Comparison of ENCODE assay signal across 11 cellular contexts in genomic region chr6:135008072-135008940, GRCh38. TPM values are rescaled to one million over a fixed set of nuclear protein-coding genes. Genes with fewer than 3 reads are reported as not detected.
DNase-seq lines count a peak whose midpoint lies in the region; ATAC-seq and TF ChIP-seq lines count a peak whose summit lies in the region.
"Had no signal": no experiment of that assay in that cellular context is flagged by ENCODE, and none has a peak within 500 bp of the region (broad histone marks: within the 10 kb centered on the region; RNA-seq: fewer than 3 reads in every experiment).

No MANE protein-coding gene starts in this region.

- no peak overlapping the region for H4K12ac ChIP-seq in trophoblast cell (ENCODE audit: low read depth, low read length)

- POLR2A ChIA-PET in CD8-positive, alpha-beta T cell (lab: Charles Lee) = no interaction called here

- no peak overlapping the region for H2AK5ac ChIP-seq in trophoblast cell (ENCODE audit: low read length)

- H3K4me2 ChIP-seq in OCI-LY3 (ENCODE audit: low read length) (peak overlapping the region; percentile 70), trophoblast cell (ENCODE audit: low read length) (no peak overlapping the region)

- peak overlapping the region; percentile 32; the same call in 1 of the 2 replicates for H3K9ac ChIP-seq in OCI-LY3 (ENCODE audit: low read length)
- no peak overlapping the region for H3K9ac ChIP-seq in trophoblast cell (ENCODE audit: low read length)

- no CpG with 5 or more reads among the region's 6 CpGs for WGBS in trophoblast cell (ENCODE audit: extremely low coverage, insufficient coverage, insufficient read length)
- WGBS in heart left ventricle, 4 donors = 79 to 92% (median 81%) methylated on average over 6 of the region's 6 CpGs

- no peak overlapping the region for H3K23ac ChIP-seq in trophoblast cell (ENCODE audit: low read length)

- ATAC-seq in CD8-positive, alpha-beta T cell = no peak
- peak; percentile 93 for ATAC-seq in GM18909 (IDR thresholded peaks at IDR 0.05; ENCODE audit: poor library complexity, unreplicated experiment)
- peak; percentile 86 for ATAC-seq in HG02852 (IDR thresholded peaks at IDR 0.05; ENCODE audit: unreplicated experiment)
- no peak for ATAC-seq in heart left ventricle

- intact Hi-C loops in CD8-positive, alpha-beta T cell (cut with DNase I, micrococcal nuclease) = loop anchor here in 1 of 2 experiments (10.0 kb wide), 2 partner anchors 426 to 834 kb away; no protein-coding TSS in a partner anchor
- intact Hi-C loops in heart left ventricle (cut with DNase I) = no loop called here
- intact Hi-C loops in head of caudate nucleus (cut with DNase I) = no loop called here

- no peak overlapping the region for H2BK12ac ChIP-seq in trophoblast cell (ENCODE audit: low read length)

- peaks cover 6% of the 10 kb centered on the region; the same call in 1 of the 2 replicates for H4K20me1 ChIP-seq in OCI-LY3 (ENCODE audit: insufficient read depth, low read length)

- H4K91ac ChIP-seq in trophoblast cell (ENCODE audit: low read depth, low read length) = no peak overlapping the region

- no peak overlapping the region for H2BK120ac ChIP-seq in trophoblast cell (ENCODE audit: insufficient read depth, low read length, poor library complexity)

- TF ChIP-seq POLR2A in heart left ventricle (IDR thresholded peaks at IDR 0.05) = no peak

- no peak overlapping the region for H3K4me3 Mint-ChIP-seq in CD8-positive, alpha-beta T cell
- H3K4me3 Mint-ChIP-seq: memory B cell had no signal

- DNase-seq in CD8-positive, alpha-beta T cell = no peak
- DNase-seq in trophoblast cell (no peak), putamen (ENCODE audit: low spot score) (no peak), heart left ventricle (no peak), head of caudate nucleus (no peak)

- peaks cover 45% of the 10 kb centered on the region for H3K4me1 ChIP-seq in CD8-positive, alpha-beta T cell (ENCODE audit: insufficient read depth, low read length)
- H3K4me1 ChIP-seq in OCI-LY3 (ENCODE audit: low read length) = peaks cover 62% of the 10 kb centered on the region
- no peaks in the 10 kb centered on the region for H3K4me1 ChIP-seq in trophoblast cell (ENCODE audit: control insufficient read depth in 1 of 2, insufficient read depth in 2 of 2, low read length in 2 of 2)
- peaks cover 0 to 4% (median 0%) of the 10 kb centered on the region in 12 donors for H3K4me1 ChIP-seq in heart left ventricle

- H2AFZ ChIP-seq in OCI-LY3 (ENCODE audit: low read depth, low read length) (no peak overlapping the region), trophoblast cell (ENCODE audit: insufficient read depth, low read length, poor library complexity) (no peak overlapping the region)

- peaks cover 15% of the 10 kb centered on the region for H3K79me2 ChIP-seq in OCI-LY3 (ENCODE audit: low read length)
- H3K79me2 ChIP-seq in trophoblast cell (ENCODE audit: control insufficient read depth, insufficient read depth, low read length, poor library complexity) = no peaks in the 10 kb centered on the region

- peaks cover 5% of the 10 kb centered on the region for H3K36me3 Mint-ChIP-seq in CD8-positive, alpha-beta T cell

- no peaks in the 10 kb centered on the region for H3K27me3 Mint-ChIP-seq in CD8-positive, alpha-beta T cell (ENCODE audit: low read depth)
- H3K27me3 Mint-ChIP-seq: memory B cell had no signal

- H3K14ac ChIP-seq in trophoblast cell (ENCODE audit: low read length) = no peak overlapping the region

- no peaks in the 10 kb centered on the region for H3K27me3 ChIP-seq in CD8-positive, alpha-beta T cell (ENCODE audit: insufficient read depth, low read length)
- H3K27me3 ChIP-seq in OCI-LY3 (ENCODE audit: low read depth, low read length) (no peaks in the 10 kb centered on the region), trophoblast cell (ENCODE audit: insufficient read depth, low read length) (no peaks in the 10 kb centered on the region), heart left ventricle (no peaks in the 10 kb centered on the region)

- H3K18ac ChIP-seq in trophoblast cell (ENCODE audit: low read length) = no peak overlapping the region

- no peak for TF ChIP-seq CTCF in CD8-positive, alpha-beta T cell (IDR thresholded peaks at IDR 0.05)
- no peak for TF ChIP-seq CTCF in OCI-LY3 (IDR thresholded peaks at IDR 0.05; ENCODE audit: low read depth, low read length)
- TF ChIP-seq CTCF in heart left ventricle (IDR thresholded peaks at IDR 0.05) = no peak

- no peaks in the 10 kb centered on the region for H3K9me3 ChIP-seq in CD8-positive, alpha-beta T cell (ENCODE audit: low read length)
- H3K9me3 ChIP-seq in OCI-LY3 (ENCODE audit: insufficient read depth, low read length) (no peaks in the 10 kb centered on the region), trophoblast cell (ENCODE audit: insufficient read depth, low read depth, low read length) (no peaks in the 10 kb centered on the region), heart left ventricle (no peaks in the 10 kb centered on the region)

- no peak overlapping the region for H2BK5ac ChIP-seq in trophoblast cell (ENCODE audit: low read depth, low read length, poor library complexity)

- H3K27ac Mint-ChIP-seq in CD8-positive, alpha-beta T cell = peak overlapping the region; percentile 49
- H3K27ac Mint-ChIP-seq: memory B cell had no signal

- CTCF ChIA-PET in CD8-positive, alpha-beta T cell (lab: Charles Lee) = interaction anchor here (0.8 to 1.3 kb wide), 3 partner anchors 35 to 182 kb away, joined by 3 to 4 read pairs (median 3); no protein-coding TSS in a partner anchor

- no peak overlapping the region for H3K27ac ChIP-seq in CD8-positive, alpha-beta T cell (ENCODE audit: low read depth, low read length)
- H3K27ac ChIP-seq in OCI-LY3 (ENCODE audit: low read length) (peak overlapping the region; percentile 83), trophoblast cell (ENCODE audit: low read depth, low read length) (no peak overlapping the region), heart left ventricle (no peak overlapping the region)
- H3K27ac ChIP-seq: epithelial cell of prostate, RWPE1 had no signal

- no peaks in the 10 kb centered on the region for H3K79me1 ChIP-seq in trophoblast cell (ENCODE audit: low read length)

- H3K36me3 ChIP-seq in CD8-positive, alpha-beta T cell (ENCODE audit: insufficient read depth, low read length) = no peaks in the 10 kb centered on the region
- H3K36me3 ChIP-seq in OCI-LY3 (replicated peaks; ENCODE audit: low read depth, low read length) (peaks cover 4% of the 10 kb centered on the region), trophoblast cell (ENCODE audit: control insufficient read depth in 1 of 2, insufficient read depth in 2 of 2, low read length in 2 of 2) (no peaks in the 10 kb centered on the region), heart left ventricle (peaks cover 0 to 11% (median 0%) of the 10 kb centered on the region in 9 donors)

- no peak overlapping the region for H3K4ac ChIP-seq in trophoblast cell (ENCODE audit: low read depth, low read length)

- no peak overlapping the region for H4K8ac ChIP-seq in trophoblast cell (ENCODE audit: low read depth, low read length)

- H3K9me3 Mint-ChIP-seq in CD8-positive, alpha-beta T cell = no peaks in the 10 kb centered on the region
- H3K9me3 Mint-ChIP-seq: memory B cell had no signal

- peaks cover 38% of the 10 kb centered on the region for H3K4me1 Mint-ChIP-seq in CD8-positive, alpha-beta T cell (ENCODE audit: low read depth)

- no peak overlapping the region for H3K4me3 ChIP-seq in CD8-positive, alpha-beta T cell (ENCODE audit: low read depth, low read length)
- H3K4me3 ChIP-seq in OCI-LY3 (ENCODE audit: low read length) = peak overlapping the region; percentile 57
- H3K4me3 ChIP-seq in trophoblast cell (ENCODE audit: low read depth, low read length) = no peak overlapping the region
- no peak overlapping the region for H3K4me3 ChIP-seq in heart left ventricle

RNA-seq across cellular contexts. Expression of gene HBS1L, which starts 46.3 kb away (rescaled TPM):
- 100 to 1,000 TPM; 119 to 123 TPM for total RNA-seq in CD8-positive, alpha-beta T cell
- polyA plus RNA-seq in trophoblast cell (2013) = 46.7 and 47.3 TPM in 2 replicates
- total RNA-seq in heart left ventricle = 100 to 1,000 TPM in 1 of 9 donors, 10 to 100 TPM in 8; 40.0 to 101 (median 83.5) TPM
- polyA plus RNA-seq in heart left ventricle = 10 to 100 TPM; 23.6 to 71.3 TPM

RNA-seq across cellular contexts. Expression of gene ALDH8A1, which starts 58.4 kb away (rescaled TPM):
- total RNA-seq in CD8-positive, alpha-beta T cell = 1 to 10 TPM in 1 of 2 experiments, under 1 TPM in 1; 0.43 to 2.4 TPM
- 0.72 and 0.90 TPM in 2 replicates for polyA plus RNA-seq in trophoblast cell (2013)
- total RNA-seq in heart left ventricle = under 1 TPM in 7 of 9 donors, not detected in 2; 0.12 to 0.63 (median 0.23) TPM
- polyA plus RNA-seq in heart left ventricle = under 1 TPM; 0.08 to 0.53 TPM

Comparison
In these comparisons a context has a peak if more than half of its experiments do, and no peak if none do; other contexts are left out.
1. ATAC-seq: peak in GM18909 (single experiment) and HG02852 (single experiment); none in CD8-positive, alpha-beta T cell (single experiment) and heart left ventricle (0 of 4).